ENCODE assay signal across 1 cellular context in the genomic region with DNA sequence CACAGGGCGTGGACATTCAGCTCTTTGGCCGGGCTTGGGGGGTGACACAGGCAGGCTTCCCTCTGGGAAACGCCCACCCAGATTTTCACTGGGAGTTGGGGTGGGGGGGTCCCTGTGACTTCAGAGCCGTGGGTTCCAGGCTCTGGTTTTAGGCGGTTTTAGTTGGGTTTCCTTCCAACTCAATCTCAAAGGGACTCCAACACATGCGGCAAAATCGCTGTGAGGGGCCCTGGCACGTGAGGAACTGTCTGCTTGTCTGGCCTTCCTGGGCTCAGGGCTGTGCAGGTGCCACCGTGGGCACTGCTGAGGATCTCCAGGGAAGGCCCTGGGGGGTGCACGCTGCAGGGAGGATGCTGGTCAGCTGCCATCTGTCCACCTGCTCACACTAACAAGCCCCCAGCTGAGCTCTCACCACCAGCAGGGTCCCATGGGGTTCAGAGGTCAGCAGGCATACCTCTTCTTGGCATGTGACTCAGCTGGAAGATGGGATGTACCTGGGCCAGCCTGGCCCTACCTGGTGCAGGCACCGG.
TF ChIP-seq lines count a peak whose summit lies in the region.

No MANE protein-coding gene starts in this region.

TF ChIP-seq in H1, 55 proteins besides CTCF, POLR2A, EP300 and RAD21 (continued from another document):
- TF ChIP-seq KDM1A (IDR thresholded peaks at IDR 0.05; ENCODE audit: borderline replicate concordance, low read length) (no peak), ATF2 (IDR thresholded peaks at IDR 0.05; ENCODE audit: low read length) (no peak), CEBPB (IDR thresholded peaks at IDR 0.05; ENCODE audit: low read depth, low read length) (no peak), RXRA (IDR thresholded peaks at IDR 0.05; ENCODE audit: insufficient read depth, low read depth, low read length) (no peak)
TF ChIP-seq in H1: peak in this region for 0.
